In the genomic region with DNA sequence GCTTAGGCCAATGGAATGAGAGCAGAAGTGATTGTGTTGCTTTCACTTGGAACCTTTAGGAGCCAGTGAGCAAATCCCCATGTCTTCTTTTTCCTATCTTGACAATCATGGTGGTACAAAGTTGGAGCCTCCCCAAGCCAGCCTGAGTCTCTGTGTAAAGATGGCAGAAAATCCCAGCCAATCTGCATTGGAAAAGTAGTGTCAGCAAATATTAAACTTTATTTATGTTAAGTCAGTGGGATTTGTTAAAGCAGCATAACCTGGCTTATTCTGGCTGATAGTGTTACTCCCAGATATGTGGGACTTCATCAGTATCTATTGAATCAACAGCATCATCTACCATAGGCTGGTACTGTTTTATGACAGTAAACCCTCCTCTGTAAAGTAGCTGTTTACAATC, we compare ENCODE assay signal across 1 cellular context.
TF ChIP-seq lines count a peak whose summit lies in the region.

No MANE protein-coding gene starts in this region.

TF ChIP-seq in K562, 482 proteins besides CTCF, POLR2A, EP300 and RAD21:
- TF ChIP-seq ZNF316 (IDR thresholded peaks at IDR 0.05) (0 out of 2 replicates have a peak, but pooled peaks have one; percentile 17), EWSR1 (IDR thresholded peaks at IDR 0.05; ENCODE audit: borderline replicate concordance, low read depth, partially characterized antibody) (no peak), MAFF (IDR thresholded peaks at IDR 0.05; ENCODE audit: low read length) (peak; percentile 20; the same call in 1 of the 2 replicates)
